ENCODE assay signal across 8 cellular contexts in the genomic region with DNA sequence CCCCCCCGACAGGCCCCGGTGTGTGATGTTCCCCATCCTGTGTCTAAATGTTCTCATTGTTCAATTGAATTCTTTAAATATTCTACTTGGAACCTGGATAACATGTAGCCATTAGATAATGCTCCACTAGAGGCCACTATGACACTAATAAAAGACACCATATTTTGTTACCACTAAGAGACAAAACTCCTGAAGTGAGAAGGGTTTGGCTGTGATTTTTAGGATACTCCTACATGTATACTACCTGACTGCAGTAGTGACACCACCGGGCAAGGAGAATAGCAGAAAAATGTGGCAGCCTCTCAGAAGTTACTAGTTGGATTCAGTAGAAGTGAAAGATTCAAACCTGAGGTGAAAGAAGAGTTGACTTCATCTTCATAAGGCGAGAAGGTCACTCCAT. TPM values are rescaled to one million over a fixed set of nuclear protein-coding genes. Genes with fewer than 3 reads are reported as not detected.
A peak's percentile ranks its signal among the peaks of the same experiment; 100 is the strongest.
DNase-seq lines count a peak whose midpoint lies in the region; ATAC-seq and TF ChIP-seq lines count a peak whose summit lies in the region.

No MANE protein-coding gene starts in this region.

- peak; percentile 38 for TF ChIP-seq CTCF in CD8-positive, alpha-beta T cell (IDR thresholded peaks at IDR 0.05)
- TF ChIP-seq CTCF in WI38 (IDR thresholded peaks at IDR 0.05; ENCODE audit: low read depth, low read length) (peak; percentile 18; the same call in 1 of the 2 replicates), hepatocyte (IDR thresholded peaks at IDR 0.05; ENCODE audit: poor library complexity) (peak; percentile 67)

- H3K36me3 ChIP-seq in CD8-positive, alpha-beta T cell (ENCODE audit: insufficient read depth, low read length): no peaks in the 10 kb centered on the region
- no peaks in the 10 kb centered on the region for H3K36me3 ChIP-seq in hepatocyte (replicated peaks; ENCODE audit: insufficient read depth, low read depth)

- CTCF ChIA-PET in CD8-positive, alpha-beta T cell (lab: Charles Lee): interaction anchor here (1.0 to 3.4 kb wide), 9 partner anchors 19 to 259 kb away, joined by 3 to 31 read pairs (median 6); partner anchors contain the start of gene F5

- no peak overlapping the region for H3K4me3 ChIP-seq in CD8-positive, alpha-beta T cell (ENCODE audit: low read depth, low read length)
- H3K4me3 ChIP-seq in WI38 (ENCODE audit: low read depth, low read length): no peak overlapping the region
- H3K4me3 ChIP-seq in hepatocyte: no peak overlapping the region

- POLR2A ChIA-PET in CD8-positive, alpha-beta T cell (lab: Charles Lee): interaction anchor here (1.1 kb wide), 1 partner anchor 162 kb away, joined by 3 read pairs; no protein-coding TSS in a partner anchor

- H3K36me3 Mint-ChIP-seq in CD8-positive, alpha-beta T cell: no peaks in the 10 kb centered on the region
- H3K36me3 Mint-ChIP-seq in stimulated activated effector memory CD8-positive, alpha-beta T cell treated with anti-CD3 and anti-CD28 coated beads, Interleukin-12 subunit alpha, Interleukin-12 subunit beta, amount 100 ng/mL, for 72 hours: peaks cover 93% of the 10 kb centered on the region

- H3K4me1 ChIP-seq in CD8-positive, alpha-beta T cell (ENCODE audit: insufficient read depth, low read length): no peaks in the 10 kb centered on the region
- no peaks in the 10 kb centered on the region for H3K4me1 ChIP-seq in hepatocyte (ENCODE audit: insufficient read depth)

- H3K79me2 ChIP-seq in hepatocyte: no peaks in the 10 kb centered on the region

- no peaks in the 10 kb centered on the region for H3K9me3 ChIP-seq in CD8-positive, alpha-beta T cell (ENCODE audit: low read length)
- no peaks in the 10 kb centered on the region for H3K9me3 ChIP-seq in hepatocyte (ENCODE audit: low read depth)

- no peaks in the 10 kb centered on the region for H3K4me1 Mint-ChIP-seq in CD8-positive, alpha-beta T cell (ENCODE audit: low read depth)
- H3K4me1 Mint-ChIP-seq in stimulated activated effector memory CD8-positive, alpha-beta T cell treated with anti-CD3 and anti-CD28 coated beads, Interleukin-12 subunit alpha, Interleukin-12 subunit beta, amount 100 ng/mL, for 72 hours: peaks cover 8% of the 10 kb centered on the region

- no peaks in the 10 kb centered on the region for H4K20me1 ChIP-seq in hepatocyte (ENCODE audit: insufficient read depth, poor library complexity, severe bottlenecking)

- no peak overlapping the region for H3K27ac ChIP-seq in CD8-positive, alpha-beta T cell (ENCODE audit: low read depth, low read length)
- no peak overlapping the region for H3K27ac ChIP-seq in hepatocyte

- H3K27me3 Mint-ChIP-seq in CD8-positive, alpha-beta T cell (ENCODE audit: low read depth): no peaks in the 10 kb centered on the region

- no peaks in the 10 kb centered on the region for H3K9me3 Mint-ChIP-seq in CD8-positive, alpha-beta T cell
- H3K9me3 Mint-ChIP-seq in stimulated activated effector memory CD8-positive, alpha-beta T cell treated with anti-CD3 and anti-CD28 coated beads, Interleukin-12 subunit alpha, Interleukin-12 subunit beta, amount 100 ng/mL, for 72 hours: no peaks in the 10 kb centered on the region

- H3K27ac Mint-ChIP-seq in CD8-positive, alpha-beta T cell: no peak overlapping the region
- H3K27ac Mint-ChIP-seq in stimulated activated effector memory CD8-positive, alpha-beta T cell treated with anti-CD3 and anti-CD28 coated beads, Interleukin-12 subunit alpha, Interleukin-12 subunit beta, amount 100 ng/mL, for 72 hours: no peak overlapping the region

- intact Hi-C loops in CD8-positive, alpha-beta T cell (cut with DNase I, micrococcal nuclease): loop anchor here (1.0 to 5.0 kb wide), 4 partner anchors 51 to 259 kb away; partner anchors contain the start of gene METTL18 (in 1 of the 2)
- intact Hi-C loops in posterior vena cava (cut with DNase I): no loop called here

- no peaks in the 10 kb centered on the region for H3K9me2 ChIP-seq in hepatocyte (replicated peaks; ENCODE audit: insufficient read depth)

- no peak for DNase-seq in CD8-positive, alpha-beta T cell
- DNase-seq in NCI-H1694 (lab: John Stamatoyannopoulos, UW): peak; percentile 66
- peak; percentile 63 for DNase-seq in hepatocyte (ENCODE audit: low spot score)
- DNase-seq in stimulated activated effector memory CD8-positive, alpha-beta T cell treated with anti-CD3 and anti-CD28 coated beads, Interleukin-12 subunit alpha, Interleukin-12 subunit beta, amount 100 ng/mL, for 72 hours (ENCODE audit: low spot score in 2 of 2): no peak
- DNase-seq in posterior vena cava (ENCODE audit: low spot score): no peak
- no peak for DNase-seq in cortex of kidney (lab: John Stamatoyannopoulos, UW)

- H3K27me3 ChIP-seq in CD8-positive, alpha-beta T cell (ENCODE audit: insufficient read depth, low read length): no peaks in the 10 kb centered on the region
- no peaks in the 10 kb centered on the region for H3K27me3 ChIP-seq in hepatocyte

- H3K4me2 ChIP-seq in hepatocyte: no peak overlapping the region

- peak; percentile 72 for ATAC-seq in CD8-positive, alpha-beta T cell
- ATAC-seq in GM19351 (IDR thresholded peaks at IDR 0.05; ENCODE audit: unreplicated experiment): peak; percentile 65
- peak; percentile 59 for ATAC-seq in stimulated activated effector memory CD8-positive, alpha-beta T cell treated with anti-CD3 and anti-CD28 coated beads, Interleukin-12 subunit alpha, Interleukin-12 subunit beta, amount 100 ng/mL, for 72 hours

- H3K4me3 Mint-ChIP-seq in CD8-positive, alpha-beta T cell: no peak overlapping the region
- no peak overlapping the region for H3K4me3 Mint-ChIP-seq in stimulated activated effector memory CD8-positive, alpha-beta T cell treated with anti-CD3 and anti-CD28 coated beads, Interleukin-12 subunit alpha, Interleukin-12 subunit beta, amount 100 ng/mL, for 72 hours

- no peak overlapping the region for H2AFZ ChIP-seq in hepatocyte

- 36% methylated on average over 4 of the region's 4 CpGs for WGBS in hepatocyte (ENCODE audit: low lambda C conversion rate, missing lambda C conversion rate)

RNA-seq across cellular contexts. Expression of gene F5, which starts 36.0 kb away (rescaled TPM):
- total RNA-seq in CD8-positive, alpha-beta T cell: under 1 TPM; 0.28 to 0.30 TPM
- total RNA-seq in hepatocyte (24.0 and 34.2 TPM in 2 replicates), posterior vena cava (1 to 10 TPM in 1 of 2 donors, under 1 TPM in 1; 1.00 to 2.5 TPM)
- 20.4 and 21.5 TPM in 2 replicates for polyA plus RNA-seq in hepatocyte

Comparison
In these comparisons a context has a peak if more than half of its experiments do, and no peak if none do; other contexts are left out.
1. DNase-seq: peak in NCI-H1694 (single experiment) and hepatocyte (single experiment); none in CD8-positive, alpha-beta T cell (0 of 7), stimulated activated effector memory CD8-positive, alpha-beta T cell treated with anti-CD3 and anti-CD28 coated beads, Interleukin-12 subunit alpha, Interleukin-12 subunit beta, amount 100 ng/mL, for 72 hours (0 of 2), posterior vena cava (single experiment) and cortex of kidney (single experiment).
2. intact Hi-C loops: an anchor here in CD8-positive, alpha-beta T cell (1.0 to 5.0 kb wide); none called in posterior vena cava.
3. Peak in every context shown above with its lines, with median percentiles within 50 percentile points of each other: ATAC-seq and CTCF ChIP-seq.